Comparison of ENCODE assay signal across 1 cellular context in genomic region chr14:65412881-65413738, GRCh38.
TF ChIP-seq lines count a peak whose summit lies in the region.

No MANE protein-coding gene starts in this region.

TF ChIP-seq in H1, 55 proteins besides CTCF, POLR2A, EP300 and RAD21 (continued from another document):
- TF ChIP-seq, protein P1, sequence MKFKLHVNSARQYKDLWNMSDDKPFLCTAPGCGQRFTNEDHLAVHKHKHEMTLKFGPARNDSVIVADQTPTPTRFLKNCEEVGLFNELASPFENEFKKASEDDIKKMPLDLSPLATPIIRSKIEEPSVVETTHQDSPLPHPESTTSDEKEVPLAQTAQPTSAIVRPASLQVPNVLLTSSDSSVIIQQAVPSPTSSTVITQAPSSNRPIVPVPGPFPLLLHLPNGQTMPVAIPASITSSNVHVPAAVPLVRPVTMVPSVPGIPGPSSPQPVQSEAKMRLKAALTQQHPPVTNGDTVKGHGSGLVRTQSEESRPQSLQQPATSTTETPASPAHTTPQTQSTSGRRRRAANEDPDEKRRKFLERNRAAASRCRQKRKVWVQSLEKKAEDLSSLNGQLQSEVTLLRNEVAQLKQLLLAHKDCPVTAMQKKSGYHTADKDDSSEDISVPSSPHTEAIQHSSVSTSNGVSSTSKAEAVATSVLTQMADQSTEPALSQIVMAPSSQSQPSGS (IDR thresholded peaks at IDR 0.05; ENCODE audit: low read length), result no peak
- no peak for TF ChIP-seq RNF2 (IDR thresholded peaks at IDR 0.05; ENCODE audit: borderline replicate concordance, low read depth, low read length, missing control alignments, poor library complexity, severe bottlenecking)
- no peak for TF ChIP-seq JUND (IDR thresholded peaks at IDR 0.05; ENCODE audit: low read length)
- no peak for TF ChIP-seq TEAD4 (IDR thresholded peaks at IDR 0.05; ENCODE audit: low read depth, low read length)
- no peak for TF ChIP-seq HDAC2 (IDR thresholded peaks at IDR 0.05; ENCODE audit: borderline replicate concordance in 1 of 2, low read depth in 2 of 2, low read length in 2 of 2)
- no peak for TF ChIP-seq SP4 (IDR thresholded peaks at IDR 0.05; ENCODE audit: low read length)
- peak; percentile 85 for TF ChIP-seq ASH2L (IDR thresholded peaks at IDR 0.05; ENCODE audit: low read length)
- TF ChIP-seq RBBP5 (IDR thresholded peaks at IDR 0.05; ENCODE audit: borderline replicate concordance, low read depth, low read length), result no peak; the same call in 1 of the 2 replicates
- TF ChIP-seq, protein P2, sequence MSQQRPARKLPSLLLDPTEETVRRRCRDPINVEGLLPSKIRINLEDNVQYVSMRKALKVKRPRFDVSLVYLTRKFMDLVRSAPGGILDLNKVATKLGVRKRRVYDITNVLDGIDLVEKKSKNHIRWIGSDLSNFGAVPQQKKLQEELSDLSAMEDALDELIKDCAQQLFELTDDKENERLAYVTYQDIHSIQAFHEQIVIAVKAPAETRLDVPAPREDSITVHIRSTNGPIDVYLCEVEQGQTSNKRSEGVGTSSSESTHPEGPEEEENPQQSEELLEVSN (IDR thresholded peaks at IDR 0.05), result no peak; the same call in 1 of the 2 replicates
- TF ChIP-seq TCF12 (IDR thresholded peaks at IDR 0.05; ENCODE audit: low read depth, low read length), result no peak
- TF ChIP-seq EGR1 (IDR thresholded peaks at IDR 0.05; ENCODE audit: borderline replicate concordance, low read depth, low read length), result no peak
- TF ChIP-seq SIX5 (IDR thresholded peaks at IDR 0.05; ENCODE audit: low read depth, low read length), result no peak
- TF ChIP-seq BRCA1 (IDR thresholded peaks at IDR 0.05; ENCODE audit: low read depth, low read length), result no peak
- TF ChIP-seq, protein P3, sequence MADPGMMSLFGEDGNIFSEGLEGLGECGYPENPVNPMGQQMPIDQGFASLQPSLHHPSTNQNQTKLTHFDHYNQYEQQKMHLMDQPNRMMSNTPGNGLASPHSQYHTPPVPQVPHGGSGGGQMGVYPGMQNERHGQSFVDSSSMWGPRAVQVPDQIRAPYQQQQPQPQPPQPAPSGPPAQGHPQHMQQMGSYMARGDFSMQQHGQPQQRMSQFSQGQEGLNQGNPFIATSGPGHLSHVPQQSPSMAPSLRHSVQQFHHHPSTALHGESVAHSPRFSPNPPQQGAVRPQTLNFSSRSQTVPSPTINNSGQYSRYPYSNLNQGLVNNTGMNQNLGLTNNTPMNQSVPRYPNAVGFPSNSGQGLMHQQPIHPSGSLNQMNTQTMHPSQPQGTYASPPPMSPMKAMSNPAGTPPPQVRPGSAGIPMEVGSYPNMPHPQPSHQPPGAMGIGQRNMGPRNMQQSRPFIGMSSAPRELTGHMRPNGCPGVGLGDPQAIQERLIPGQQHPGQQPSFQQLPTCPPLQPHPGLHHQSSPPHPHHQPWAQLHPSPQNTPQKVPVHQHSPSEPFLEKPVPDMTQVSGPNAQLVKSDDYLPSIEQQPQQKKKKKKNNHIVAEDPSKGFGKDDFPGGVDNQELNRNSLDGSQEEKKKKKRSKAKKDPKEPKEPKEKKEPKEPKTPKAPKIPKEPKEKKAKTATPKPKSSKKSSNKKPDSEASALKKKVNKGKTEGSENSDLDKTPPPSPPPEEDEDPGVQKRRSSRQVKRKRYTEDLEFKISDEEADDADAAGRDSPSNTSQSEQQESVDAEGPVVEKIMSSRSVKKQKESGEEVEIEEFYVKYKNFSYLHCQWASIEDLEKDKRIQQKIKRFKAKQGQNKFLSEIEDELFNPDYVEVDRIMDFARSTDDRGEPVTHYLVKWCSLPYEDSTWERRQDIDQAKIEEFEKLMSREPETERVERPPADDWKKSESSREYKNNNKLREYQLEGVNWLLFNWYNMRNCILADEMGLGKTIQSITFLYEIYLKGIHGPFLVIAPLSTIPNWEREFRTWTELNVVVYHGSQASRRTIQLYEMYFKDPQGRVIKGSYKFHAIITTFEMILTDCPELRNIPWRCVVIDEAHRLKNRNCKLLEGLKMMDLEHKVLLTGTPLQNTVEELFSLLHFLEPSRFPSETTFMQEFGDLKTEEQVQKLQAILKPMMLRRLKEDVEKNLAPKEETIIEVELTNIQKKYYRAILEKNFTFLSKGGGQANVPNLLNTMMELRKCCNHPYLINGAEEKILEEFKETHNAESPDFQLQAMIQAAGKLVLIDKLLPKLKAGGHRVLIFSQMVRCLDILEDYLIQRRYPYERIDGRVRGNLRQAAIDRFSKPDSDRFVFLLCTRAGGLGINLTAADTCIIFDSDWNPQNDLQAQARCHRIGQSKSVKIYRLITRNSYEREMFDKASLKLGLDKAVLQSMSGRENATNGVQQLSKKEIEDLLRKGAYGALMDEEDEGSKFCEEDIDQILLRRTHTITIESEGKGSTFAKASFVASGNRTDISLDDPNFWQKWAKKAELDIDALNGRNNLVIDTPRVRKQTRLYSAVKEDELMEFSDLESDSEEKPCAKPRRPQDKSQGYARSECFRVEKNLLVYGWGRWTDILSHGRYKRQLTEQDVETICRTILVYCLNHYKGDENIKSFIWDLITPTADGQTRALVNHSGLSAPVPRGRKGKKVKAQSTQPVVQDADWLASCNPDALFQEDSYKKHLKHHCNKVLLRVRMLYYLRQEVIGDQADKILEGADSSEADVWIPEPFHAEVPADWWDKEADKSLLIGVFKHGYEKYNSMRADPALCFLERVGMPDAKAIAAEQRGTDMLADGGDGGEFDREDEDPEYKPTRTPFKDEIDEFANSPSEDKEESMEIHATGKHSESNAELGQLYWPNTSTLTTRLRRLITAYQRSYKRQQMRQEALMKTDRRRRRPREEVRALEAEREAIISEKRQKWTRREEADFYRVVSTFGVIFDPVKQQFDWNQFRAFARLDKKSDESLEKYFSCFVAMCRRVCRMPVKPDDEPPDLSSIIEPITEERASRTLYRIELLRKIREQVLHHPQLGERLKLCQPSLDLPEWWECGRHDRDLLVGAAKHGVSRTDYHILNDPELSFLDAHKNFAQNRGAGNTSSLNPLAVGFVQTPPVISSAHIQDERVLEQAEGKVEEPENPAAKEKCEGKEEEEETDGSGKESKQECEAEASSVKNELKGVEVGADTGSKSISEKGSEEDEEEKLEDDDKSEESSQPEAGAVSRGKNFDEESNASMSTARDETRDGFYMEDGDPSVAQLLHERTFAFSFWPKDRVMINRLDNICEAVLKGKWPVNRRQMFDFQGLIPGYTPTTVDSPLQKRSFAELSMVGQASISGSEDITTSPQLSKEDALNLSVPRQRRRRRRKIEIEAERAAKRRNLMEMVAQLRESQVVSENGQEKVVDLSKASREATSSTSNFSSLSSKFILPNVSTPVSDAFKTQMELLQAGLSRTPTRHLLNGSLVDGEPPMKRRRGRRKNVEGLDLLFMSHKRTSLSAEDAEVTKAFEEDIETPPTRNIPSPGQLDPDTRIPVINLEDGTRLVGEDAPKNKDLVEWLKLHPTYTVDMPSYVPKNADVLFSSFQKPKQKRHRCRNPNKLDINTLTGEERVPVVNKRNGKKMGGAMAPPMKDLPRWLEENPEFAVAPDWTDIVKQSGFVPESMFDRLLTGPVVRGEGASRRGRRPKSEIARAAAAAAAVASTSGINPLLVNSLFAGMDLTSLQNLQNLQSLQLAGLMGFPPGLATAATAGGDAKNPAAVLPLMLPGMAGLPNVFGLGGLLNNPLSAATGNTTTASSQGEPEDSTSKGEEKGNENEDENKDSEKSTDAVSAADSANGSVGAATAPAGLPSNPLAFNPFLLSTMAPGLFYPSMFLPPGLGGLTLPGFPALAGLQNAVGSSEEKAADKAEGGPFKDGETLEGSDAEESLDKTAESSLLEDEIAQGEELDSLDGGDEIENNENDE (IDR thresholded peaks at IDR 0.05; ENCODE audit: insufficient replicate concordance, low read length), result no peak
- no peak for TF ChIP-seq NANOG (IDR thresholded peaks at IDR 0.05; ENCODE audit: insufficient read depth, low read depth, low read length, poor library complexity, severe bottlenecking)
- TF ChIP-seq ZNF274 (IDR thresholded peaks at IDR 0.05; ENCODE audit: borderline replicate concordance, extremely low read depth, low read length), result no peak
- TF ChIP-seq MAFK (IDR thresholded peaks at IDR 0.05; ENCODE audit: low read depth, low read length), result no peak
- no peak for TF ChIP-seq KDM1A (IDR thresholded peaks at IDR 0.05; ENCODE audit: borderline replicate concordance, low read length)
- no peak for TF ChIP-seq RXRA (IDR thresholded peaks at IDR 0.05; ENCODE audit: insufficient read depth, low read depth, low read length)
- TF ChIP-seq, protein P4, sequence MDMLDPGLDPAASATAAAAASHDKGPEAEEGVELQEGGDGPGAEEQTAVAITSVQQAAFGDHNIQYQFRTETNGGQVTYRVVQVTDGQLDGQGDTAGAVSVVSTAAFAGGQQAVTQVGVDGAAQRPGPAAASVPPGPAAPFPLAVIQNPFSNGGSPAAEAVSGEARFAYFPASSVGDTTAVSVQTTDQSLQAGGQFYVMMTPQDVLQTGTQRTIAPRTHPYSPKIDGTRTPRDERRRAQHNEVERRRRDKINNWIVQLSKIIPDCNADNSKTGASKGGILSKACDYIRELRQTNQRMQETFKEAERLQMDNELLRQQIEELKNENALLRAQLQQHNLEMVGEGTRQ (IDR thresholded peaks at IDR 0.05; ENCODE audit: low read length), result no peak
- no peak; the same call in 1 of the 2 replicates for TF ChIP-seq POLR2AphosphoS5 (IDR thresholded peaks at IDR 0.05; ENCODE audit: low read depth, low read length)
- no peak for TF ChIP-seq TAF7 (optimal IDR thresholded peaks at IDR 0.05; ENCODE audit: borderline replicate concordance, low read depth, low read length)
- no peak for TF ChIP-seq FOSL1 (IDR thresholded peaks at IDR 0.05; ENCODE audit: insufficient read depth, low read depth, low read length)
- TF ChIP-seq EZH2 (IDR thresholded peaks at IDR 0.05; ENCODE audit: low read depth, low read length, severe bottlenecking), result no peak
- no peak for TF ChIP-seq GABPA (IDR thresholded peaks at IDR 0.05; ENCODE audit: borderline replicate concordance, insufficient read depth, low read length)
- no peak for TF ChIP-seq SP1 (IDR thresholded peaks at IDR 0.05; ENCODE audit: low read depth, low read length)
- no peak for TF ChIP-seq CTBP2 (IDR thresholded peaks at IDR 0.05; ENCODE audit: borderline replicate concordance, insufficient read depth, insufficient read length, low read length)
- TF ChIP-seq KDM5A (IDR thresholded peaks at IDR 0.05; ENCODE audit: low read length), result no peak
- TF ChIP-seq BCL11A (IDR thresholded peaks at IDR 0.05; ENCODE audit: low read depth in 2 of 2, low read length in 2 of 2), result no peak
- 0 out of 4 replicates have a peak, but pooled peaks of 1 of the 2 experiments have one; percentile 16 for TF ChIP-seq SIN3A (conservative IDR thresholded peaks at IDR 0.05 in 1 of 2, IDR thresholded peaks at IDR 0.05 in 1 of 2; ENCODE audit: low read depth in 1 of 2, low read length in 2 of 2)
- TF ChIP-seq TAF1 (IDR thresholded peaks at IDR 0.05; ENCODE audit: low read depth, low read length), result no peak
- TF ChIP-seq POU5F1 (IDR thresholded peaks at IDR 0.05; ENCODE audit: low read depth, low read length), result no peak
- TF ChIP-seq BACH1 (IDR thresholded peaks at IDR 0.05; ENCODE audit: low read length), result no peak
- no peak for TF ChIP-seq CEBPB (IDR thresholded peaks at IDR 0.05; ENCODE audit: low read depth, low read length)
- TF ChIP-seq HDAC6 (IDR thresholded peaks at IDR 0.05; ENCODE audit: low read depth, low read length), result no peak
- TF ChIP-seq CHD1 (IDR thresholded peaks at IDR 0.05; ENCODE audit: low read depth, low read length), result no peak
- no peak for TF ChIP-seq CBX5 (IDR thresholded peaks at IDR 0.05; ENCODE audit: low read depth, low read length)
- TF ChIP-seq, protein P5, sequence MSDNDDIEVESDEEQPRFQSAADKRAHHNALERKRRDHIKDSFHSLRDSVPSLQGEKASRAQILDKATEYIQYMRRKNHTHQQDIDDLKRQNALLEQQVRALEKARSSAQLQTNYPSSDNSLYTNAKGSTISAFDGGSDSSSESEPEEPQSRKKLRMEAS (IDR thresholded peaks at IDR 0.05), result no peak
- TF ChIP-seq CBX8 (IDR thresholded peaks at IDR 0.05; ENCODE audit: borderline replicate concordance, low read depth, low read length), result no peak
- peak; percentile 81 for TF ChIP-seq KDM4A (IDR thresholded peaks at IDR 0.05; ENCODE audit: low read depth, low read length, severe bottlenecking)
- no peak for TF ChIP-seq SRF (IDR thresholded peaks at IDR 0.05; ENCODE audit: low read depth, low read length)
